In genomic region chr5:169796731-169797130, GRCh38 we compare ENCODE assay signal across 16 cellular contexts.
DNase-seq lines count a peak whose midpoint lies in the region; ATAC-seq and TF ChIP-seq lines count a peak whose summit lies in the region.
"Had no signal": no experiment of that assay in that cellular context is flagged by ENCODE, and none has a peak within 500 bp of the region (broad histone marks: within the 10 kb centered on the region; RNA-seq: fewer than 3 reads in every experiment).

No MANE protein-coding gene starts in this region.

- H3K27me3 Mint-ChIP-seq in T-helper 2 cell treated with Interferon-gamma antibody and Interleukin-4, amounts not matched to agents 5 μg/mL and 100 μg/mL, for 36 hours (ENCODE audit: low read depth) = no peaks in the 10 kb centered on the region
- no peaks in the 10 kb centered on the region for H3K27me3 Mint-ChIP-seq in activated CD8-positive, alpha-beta T cell treated with anti-CD3 and anti-CD28 coated beads, Interleukin-2, amount 10 ng/mL, durations not matched to agents 7 days and 5 days (ENCODE audit: low read depth)

- peaks cover 50% of the 10 kb centered on the region for H3K36me3 Mint-ChIP-seq in T-helper 2 cell treated with Interferon-gamma antibody and Interleukin-4, amounts not matched to agents 5 μg/mL and 100 μg/mL, for 36 hours (ENCODE audit: low read depth)
- H3K36me3 Mint-ChIP-seq in activated CD8-positive, alpha-beta T cell treated with anti-CD3 and anti-CD28 coated beads, Interleukin-2, amount 10 ng/mL, durations not matched to agents 7 days and 5 days (ENCODE audit: low read depth) = peaks cover 54% of the 10 kb centered on the region

- CTCF ChIA-PET in activated CD8-positive, alpha-beta T cell treated with anti-CD3 and anti-CD28 coated beads, Interleukin-2, amount 10 ng/mL, durations not matched to agents 7 days and 5 days (lab: Charles Lee) = no interaction called here

- no peak for ATAC-seq in activated CD8-positive, alpha-beta T cell treated with anti-CD3 and anti-CD28 coated beads, Interleukin-2, amount 10 ng/mL, durations not matched to agents 7 days and 5 days
- ATAC-seq in GM18505 (IDR thresholded peaks at IDR 0.05; ENCODE audit: unreplicated experiment) = no peak
- no peak for ATAC-seq in left colon
- ATAC-seq: gastrocnemius medialis, right lobe of liver had no signal

- intact Hi-C loops in left colon (cut with DNase I, micrococcal nuclease) = no loop called here

- no peaks in the 10 kb centered on the region for H3K9me3 Mint-ChIP-seq in T-helper 2 cell treated with Interferon-gamma antibody and Interleukin-4, amounts not matched to agents 5 μg/mL and 100 μg/mL, for 36 hours
- no peaks in the 10 kb centered on the region for H3K9me3 Mint-ChIP-seq in activated CD8-positive, alpha-beta T cell treated with anti-CD3 and anti-CD28 coated beads, Interleukin-2, amount 10 ng/mL, durations not matched to agents 7 days and 5 days (ENCODE audit: insufficient read depth)
- H3K9me3 Mint-ChIP-seq: HFFc6 had no signal

- H3K4me3 Mint-ChIP-seq in T-helper 2 cell treated with Interferon-gamma antibody and Interleukin-4, amounts not matched to agents 5 μg/mL and 100 μg/mL, for 36 hours = no peak overlapping the region
- no peak overlapping the region for H3K4me3 Mint-ChIP-seq in activated CD8-positive, alpha-beta T cell treated with anti-CD3 and anti-CD28 coated beads, Interleukin-2, amount 10 ng/mL, durations not matched to agents 7 days and 5 days
- H3K4me3 Mint-ChIP-seq: HFFc6 had no signal

- POLR2A ChIA-PET in activated CD8-positive, alpha-beta T cell treated with anti-CD3 and anti-CD28 coated beads, Interleukin-2, amount 10 ng/mL, durations not matched to agents 7 days and 5 days (lab: Charles Lee) = no interaction called here

- TF ChIP-seq CTCF in GM10266 (IDR thresholded peaks at IDR 0.05; ENCODE audit: control insufficient read depth, insufficient read depth, low read depth, missing control alignments) = no peak

- no peak overlapping the region for H3K27ac Mint-ChIP-seq in T-helper 2 cell treated with Interferon-gamma antibody and Interleukin-4, amounts not matched to agents 5 μg/mL and 100 μg/mL, for 36 hours
- H3K27ac Mint-ChIP-seq in activated CD8-positive, alpha-beta T cell treated with anti-CD3 and anti-CD28 coated beads, Interleukin-2, amount 10 ng/mL, durations not matched to agents 7 days and 5 days = peak overlapping the region; percentile 44
- H3K27ac Mint-ChIP-seq: HFFc6 had no signal

- peak; percentile 18 for DNase-seq in T-helper 2 cell treated with Interferon-gamma antibody and Interleukin-4, amounts not matched to agents 5 μg/mL and 100 μg/mL, for 36 hours (ENCODE audit: low spot score)
- DNase-seq in T-helper 2 cell = no peak
- DNase-seq in GM10266 (ENCODE audit: extremely low spot score) = peak; percentile 11
- DNase-seq in activated CD8-positive, alpha-beta T cell treated with anti-CD3 and anti-CD28 coated beads, Interleukin-2, amount 10 ng/mL, durations not matched to agents 7 days and 5 days = no peak
- peak; percentile 82 for DNase-seq in kidney tubule cell (ENCODE audit: low spot score)
- DNase-seq in globus pallidus (ENCODE audit: low spot score) = no peak
- DNase-seq in left colon = no peak
- DNase-seq: activated CD8-positive, alpha-beta memory T cell treated with anti-CD3 and anti-CD28 coated beads, Interleukin-2, amount 50 U/mL, for 48 hours; adrenal gland; C1 segment of cervical spinal cord; gastrocnemius medialis; HFFc6; midbrain; right lobe of liver; tibial artery had no signal

- TF ChIP-seq POLR2A in GM18505 (IDR thresholded peaks at IDR 0.05; ENCODE audit: borderline replicate concordance, extremely low read depth, insufficient read depth, insufficient read length) = no peak

- peaks cover 11% of the 10 kb centered on the region for H3K4me1 Mint-ChIP-seq in T-helper 2 cell treated with Interferon-gamma antibody and Interleukin-4, amounts not matched to agents 5 μg/mL and 100 μg/mL, for 36 hours (ENCODE audit: low read depth)
- peaks cover 5% of the 10 kb centered on the region for H3K4me1 Mint-ChIP-seq in activated CD8-positive, alpha-beta T cell treated with anti-CD3 and anti-CD28 coated beads, Interleukin-2, amount 10 ng/mL, durations not matched to agents 7 days and 5 days (ENCODE audit: low read depth)

Comparison
In these comparisons a context has a peak if more than half of its experiments do, and no peak if none do; other contexts are left out.
1. DNase-seq: peak in T-helper 2 cell treated with Interferon-gamma antibody and Interleukin-4, amounts not matched to agents 5 μg/mL and 100 μg/mL, for 36 hours (single experiment), GM10266 (single experiment) and kidney tubule cell (single experiment); none in T-helper 2 cell (0 of 5), activated CD8-positive, alpha-beta T cell treated with anti-CD3 and anti-CD28 coated beads, Interleukin-2, amount 10 ng/mL, durations not matched to agents 7 days and 5 days (single experiment), globus pallidus (single experiment) and left colon (0 of 2).